In the genomic region with DNA sequence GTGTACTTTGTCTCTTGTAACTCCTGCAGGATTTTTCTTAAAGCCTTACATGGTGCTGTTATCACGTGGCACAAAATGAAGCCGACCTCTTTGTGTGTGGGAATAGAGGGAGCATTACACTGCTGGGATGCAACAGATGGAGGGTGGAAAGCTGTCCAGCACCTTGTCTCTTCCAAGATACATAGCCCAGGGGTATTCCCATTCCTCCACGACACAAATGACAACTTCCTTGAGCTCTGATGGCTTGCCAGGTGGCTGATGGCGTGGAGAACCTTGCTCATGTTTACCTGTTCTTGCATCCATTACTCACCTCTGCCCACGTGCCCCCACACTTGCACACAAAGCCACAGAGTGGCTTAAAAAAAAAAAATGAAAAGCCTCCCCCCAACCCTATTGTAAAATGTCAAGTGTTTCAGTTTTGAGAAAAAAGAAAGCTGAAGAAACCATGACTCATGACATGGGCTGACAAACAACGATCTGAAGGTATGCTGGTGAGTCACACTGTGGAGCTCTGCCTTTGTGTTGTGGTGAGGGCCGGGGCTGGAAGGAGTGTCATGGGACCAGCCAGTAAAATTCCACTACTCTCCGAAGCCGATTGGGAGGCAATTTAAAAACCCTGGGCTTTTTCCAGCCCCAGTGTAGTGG, we compare ENCODE assay signal across 9 cellular contexts. TPM values are rescaled to one million over a fixed set of nuclear protein-coding genes. Genes with fewer than 3 reads are reported as not detected.
A peak's percentile ranks its signal among the peaks of the same experiment; 100 is the strongest.
DNase-seq lines count a peak whose midpoint lies in the region; ATAC-seq and TF ChIP-seq lines count a peak whose summit lies in the region.
"Had no signal": no experiment of that assay in that cellular context is flagged by ENCODE, and none has a peak within 500 bp of the region (broad histone marks: within the 10 kb centered on the region; RNA-seq: fewer than 3 reads in every experiment).

No MANE protein-coding gene starts in this region.

- H3K4me1 Mint-ChIP-seq in activated T-cell treated with anti-CD3 and anti-CD28 coated beads, Interleukin-2, amount 50 U/mL, for 4 hours (ENCODE audit: low read depth) = peaks cover 77% of the 10 kb centered on the region
- peaks cover 64 to 70% of the 10 kb centered on the region in 2 donors for H3K4me1 Mint-ChIP-seq in natural killer cell treated with Interleukin-12 subunit alpha and Interleukin-12 subunit beta and Interleukin-15 and Interleukin-18, amount 100 ng/mL, for 72 hours (ENCODE audit: low read depth in 2 of 2)

- CTCF ChIA-PET in BJ (lab: Yijun Ruan, JAX) = interaction anchor here (1.0 to 1.3 kb wide), 3 partner anchors 10 to 144 kb away, joined by 3 to 6 read pairs (median 3); no protein-coding TSS in a partner anchor

- intact Hi-C loops in esophagus muscularis mucosa (cut with DNase I) = no loop called here

- H3K27me3 ChIP-seq in BJ (ENCODE audit: control insufficient read depth, insufficient read depth, low read length) (no peaks in the 10 kb centered on the region), esophagus muscularis mucosa (no peaks in the 10 kb centered on the region)

- H3K36me3 ChIP-seq in BJ (ENCODE audit: control insufficient read depth, insufficient read depth, low read length) (no peaks in the 10 kb centered on the region), esophagus muscularis mucosa (no peaks in the 10 kb centered on the region)

- DNase-seq in BJ (ENCODE audit: low read depth) = peak; percentile 84
- peak; percentile 94 for DNase-seq in OCI-M1 (lab: John Stamatoyannopoulos, UW)
- DNase-seq in activated T-cell treated with anti-CD3 and anti-CD28 coated beads, Interleukin-2, amount 50 U/mL, for 4 hours = peak; percentile 79
- DNase-seq in esophagus muscularis mucosa (ENCODE audit: extremely low spot score) = peak; percentile 94
- DNase-seq in natural killer cell treated with Interleukin-12 subunit alpha and Interleukin-12 subunit beta and Interleukin-15 and Interleukin-18, amount 100 ng/mL, for 72 hours (ENCODE audit: low spot score) = peak; percentile 91
- peak; percentile 80 for DNase-seq in stimulated activated naive CD8-positive, alpha-beta T cell treated with anti-CD3 and anti-CD28 coated beads, Interleukin-15, Interleukin-2, amounts not matched to agents 100 U/mL and 50 U/mL, for 24 hours

- POLR2A ChIA-PET in BJ (lab: Charles Lee) = interaction anchor here (0.5 to 0.6 kb wide), 3 partner anchors 23 to 1951 kb away, joined by 3 to 4 read pairs (median 3); no protein-coding TSS in a partner anchor

- TF ChIP-seq POLR2A in esophagus muscularis mucosa (IDR thresholded peaks at IDR 0.05; ENCODE audit: low read depth) = no peak

- ATAC-seq in GM19397 (IDR thresholded peaks at IDR 0.05; ENCODE audit: unreplicated experiment) (peak; percentile 44), HG03521 (IDR thresholded peaks at IDR 0.05; ENCODE audit: unreplicated experiment) (peak; percentile 43)
- peak; percentile 64 to 69 for ATAC-seq in activated T-cell treated with anti-CD3 and anti-CD28 coated beads, Interleukin-2, amount 50 U/mL, for 4 hours
- ATAC-seq in natural killer cell treated with Interleukin-12 subunit alpha and Interleukin-12 subunit beta and Interleukin-15 and Interleukin-18, amount 100 ng/mL, for 72 hours = peak; percentile 80 to 89
- ATAC-seq in stimulated activated naive CD8-positive, alpha-beta T cell treated with anti-CD3 and anti-CD28 coated beads, Interleukin-15, Interleukin-2, amounts not matched to agents 100 U/mL and 50 U/mL, for 24 hours = peak; percentile 71

- H3K27ac ChIP-seq in esophagus muscularis mucosa (replicated peaks in 1 of 4) = peak overlapping the region; percentile 77 to 85 (median 82)
- H3K27ac ChIP-seq: SK-N-MC had no signal

- H3K36me3 Mint-ChIP-seq in activated T-cell treated with anti-CD3 and anti-CD28 coated beads, Interleukin-2, amount 50 U/mL, for 4 hours (ENCODE audit: insufficient read depth) = peaks cover 13% of the 10 kb centered on the region
- H3K36me3 Mint-ChIP-seq in natural killer cell treated with Interleukin-12 subunit alpha and Interleukin-12 subunit beta and Interleukin-15 and Interleukin-18, amount 100 ng/mL, for 72 hours = peaks cover 7% of the 10 kb centered on the region

- no peak for TF ChIP-seq EP300 in esophagus muscularis mucosa (IDR thresholded peaks at IDR 0.05)

- H3K27me3 Mint-ChIP-seq in activated T-cell treated with anti-CD3 and anti-CD28 coated beads, Interleukin-2, amount 50 U/mL, for 4 hours (ENCODE audit: low read depth) = no peaks in the 10 kb centered on the region
- H3K27me3 Mint-ChIP-seq in natural killer cell treated with Interleukin-12 subunit alpha and Interleukin-12 subunit beta and Interleukin-15 and Interleukin-18, amount 100 ng/mL, for 72 hours = no peaks in the 10 kb centered on the region

- H3K27ac Mint-ChIP-seq in natural killer cell treated with Interleukin-12 subunit alpha and Interleukin-12 subunit beta and Interleukin-15 and Interleukin-18, amount 100 ng/mL, for 72 hours = peak overlapping the region; percentile 93 to 95

- H3K4me3 ChIP-seq in BJ (ENCODE audit: low read depth, low read length) (peak overlapping the region; percentile 23; the same call in 1 of the 2 replicates), esophagus muscularis mucosa (peak overlapping the region; percentile 30 to 43 (median 35))
- H3K4me3 ChIP-seq: SK-N-MC had no signal

- H3K9me3 ChIP-seq in esophagus muscularis mucosa = no peaks in the 10 kb centered on the region

- peaks cover 17 to 39% (median 32%) of the 10 kb centered on the region in 4 donors for H3K4me1 ChIP-seq in esophagus muscularis mucosa

- WGBS in esophagus muscularis mucosa = 14% methylated on average over 9 of the region's 9 CpGs

- H3K4me3 Mint-ChIP-seq in activated T-cell treated with anti-CD3 and anti-CD28 coated beads, Interleukin-2, amount 50 U/mL, for 4 hours = peak overlapping the region; percentile 50
- peak overlapping the region; percentile 81 for H3K4me3 Mint-ChIP-seq in natural killer cell treated with Interleukin-12 subunit alpha and Interleukin-12 subunit beta and Interleukin-15 and Interleukin-18, amount 100 ng/mL, for 72 hours

- H3K9me3 Mint-ChIP-seq in activated T-cell treated with anti-CD3 and anti-CD28 coated beads, Interleukin-2, amount 50 U/mL, for 4 hours = peaks cover 5% of the 10 kb centered on the region
- no peaks in the 10 kb centered on the region for H3K9me3 Mint-ChIP-seq in natural killer cell treated with Interleukin-12 subunit alpha and Interleukin-12 subunit beta and Interleukin-15 and Interleukin-18, amount 100 ng/mL, for 72 hours

- TF ChIP-seq CTCF in BJ (IDR thresholded peaks at IDR 0.05; ENCODE audit: insufficient read depth, low read depth, low read length) (no peak), esophagus muscularis mucosa (IDR thresholded peaks at IDR 0.05) (peak in 1 of 3 experiments; percentile 26)

RNA-seq across cellular contexts. Expression of a gene that starts 32.0 kb away (rescaled TPM):
- 177 and 262 TPM in 2 replicates for polyA plus RNA-seq in BJ (2011; rRNA removed)
- polyA minus RNA-seq in BJ (2011; rRNA and poly(A)+ RNA removed) = 21.0 and 33.0 TPM in 2 replicates
- 100 to 1,000 TPM; 135 to 179 (median 176) TPM for total RNA-seq in activated T-cell treated with anti-CD3 and anti-CD28 coated beads, Interleukin-2, amount 50 U/mL, for 4 hours
- 100 to 1,000 TPM; 130 to 289 (median 195) TPM for total RNA-seq in esophagus muscularis mucosa
- 100 to 1,000 TPM; 123 to 142 TPM for total RNA-seq in natural killer cell treated with Interleukin-12 subunit alpha and Interleukin-12 subunit beta and Interleukin-15 and Interleukin-18, amount 100 ng/mL, for 72 hours

Comparison
In these comparisons a context has a peak if more than half of its experiments do, and no peak if none do; other contexts are left out.
1. Peak in every context shown above with its lines: DNase-seq, ATAC-seq, H3K4me3 ChIP-seq and H3K27ac ChIP-seq.